Comparison of ENCODE assay signal across 15 cellular contexts in genomic region chr7:33750177-33750576, GRCh38.
DNase-seq lines count a peak whose midpoint lies in the region; ATAC-seq and TF ChIP-seq lines count a peak whose summit lies in the region.
"Had no signal": no experiment of that assay in that cellular context is flagged by ENCODE, and none has a peak within 500 bp of the region (broad histone marks: within the 10 kb centered on the region; RNA-seq: fewer than 3 reads in every experiment).

No MANE protein-coding gene starts in this region.

- H3K4me3 ChIP-seq in stomach (no peak overlapping the region), aorta (ENCODE audit: low read length in 2 of 2) (no peak overlapping the region)
- no peak overlapping the region for H3K4me3 ChIP-seq in effector memory CD4-positive, alpha-beta T cell (ENCODE audit: insufficient read depth, low read depth, low read length, poor library complexity, severe bottlenecking)

- no peaks in the 10 kb centered on the region for H3K27me3 ChIP-seq in stomach
- H3K27me3 ChIP-seq in effector memory CD4-positive, alpha-beta T cell (replicated peaks; ENCODE audit: control insufficient read depth, insufficient read depth, low read length, poor library complexity, severe bottlenecking): no peaks in the 10 kb centered on the region
- no peaks in the 10 kb centered on the region for H3K27me3 ChIP-seq in aorta (ENCODE audit: control insufficient read depth in 1 of 2, insufficient read depth in 2 of 2, low read length in 1 of 2)

- no peak for TF ChIP-seq CTCF in stomach (IDR thresholded peaks at IDR 0.05)

- ATAC-seq in GM21360 (IDR thresholded peaks at IDR 0.05; ENCODE audit: unreplicated experiment): peak; percentile 94
- peak; percentile 83 for ATAC-seq in HG03025 (IDR thresholded peaks at IDR 0.05; ENCODE audit: low FRiP score, unreplicated experiment)
- ATAC-seq in SK-N-SH treated with all-trans-retinoic acid at 6 μM for 48 hours: peak; percentile 56
- ATAC-seq in aorta (ENCODE audit: low FRiP score): no peak
- ATAC-seq: left cardiac atrium had no signal

- 57 to 93% (median 85%) methylated on average over 1 of the region's 1 CpG for WGBS in stomach, 5 donors
- 78 to 86% methylated on average over 1 of the region's 1 CpG for WGBS in aorta, 2 donors

- intact Hi-C loops in stomach (cut with DNase I; ENCODE audit: low total_unique reads): loop anchor here (10.0 kb wide), 2 partner anchors 145 to 175 kb away; no protein-coding TSS in a partner anchor
- intact Hi-C loops in aorta (cut with DNase I): loop anchor here in 1 of 2 donors (10.0 kb wide), 1 partner anchor 185 kb away; no protein-coding TSS in a partner anchor

- H3K4me1 ChIP-seq in stomach (peaks cover 0 to 1% (median 0%) of the 10 kb centered on the region in 4 donors), aorta (ENCODE audit: control insufficient read depth in 1 of 2, insufficient read depth in 2 of 2, low read length in 2 of 2) (no peaks in the 10 kb centered on the region)
- H3K4me1 ChIP-seq in effector memory CD4-positive, alpha-beta T cell (ENCODE audit: control insufficient read depth, insufficient read depth, low read length, poor library complexity, severe bottlenecking): no peaks in the 10 kb centered on the region

- no peaks in the 10 kb centered on the region for H3K36me3 ChIP-seq in stomach
- H3K36me3 ChIP-seq in effector memory CD4-positive, alpha-beta T cell (ENCODE audit: control insufficient read depth, insufficient read depth, low read length): no peaks in the 10 kb centered on the region
- H3K36me3 ChIP-seq in aorta (ENCODE audit: control insufficient read depth in 1 of 2, insufficient read depth in 2 of 2, low read length in 1 of 2): no peaks in the 10 kb centered on the region

- TF ChIP-seq POLR2A in stomach (IDR thresholded peaks at IDR 0.05): no peak

- TF ChIP-seq EP300 in stomach (IDR thresholded peaks at IDR 0.05): no peak

- no peak overlapping the region for H3K27ac ChIP-seq in stomach
- no peak overlapping the region for H3K27ac ChIP-seq in effector memory CD4-positive, alpha-beta T cell (ENCODE audit: insufficient read depth, low read length, poor library complexity, severe bottlenecking)
- H3K27ac ChIP-seq in aorta (ENCODE audit: low read depth in 1 of 2, low read length in 2 of 2): no peak overlapping the region
- H3K27ac ChIP-seq: epithelial cell of prostate had no signal

- H3K9me3 ChIP-seq in stomach (no peaks in the 10 kb centered on the region), aorta (ENCODE audit: control insufficient read depth, low read length) (no peaks in the 10 kb centered on the region)
- no peaks in the 10 kb centered on the region for H3K9me3 ChIP-seq in effector memory CD4-positive, alpha-beta T cell (ENCODE audit: control insufficient read depth, low read length)

- DNase-seq in EL: peak; percentile 64
- no peak for DNase-seq in stomach
- no peak for DNase-seq in effector memory CD4-positive, alpha-beta T cell
- no peak for DNase-seq in hypothalamus (lab: John Stamatoyannopoulos, UW)
- no peak for DNase-seq in aorta
- DNase-seq: GDM1, H7, left cardiac atrium, NCI-H510A, occipital lobe, SW 1271 had no signal

TF ChIP-seq in SK-N-SH treated with all-trans-retinoic acid at 6 μM for 48 hours, 23 proteins besides CTCF, POLR2A, EP300 and RAD21:
- TF ChIP-seq BACH2 (CRISPR knock-in tag; IDR thresholded peaks at IDR 0.05; ENCODE audit: borderline replicate concordance): no peak
- TF ChIP-seq ZNF565 (CRISPR knock-in tag; conservative IDR thresholded peaks at IDR 0.05; ENCODE audit: low read depth): no peak
- TF ChIP-seq PATZ1 (CRISPR knock-in tag; IDR thresholded peaks at IDR 0.05; ENCODE audit: borderline replicate concordance): no peak
- no peak for TF ChIP-seq ZFP30 (CRISPR knock-in tag; IDR thresholded peaks at IDR 0.05)
- TF ChIP-seq PPARA (CRISPR knock-in tag; IDR thresholded peaks at IDR 0.05; ENCODE audit: borderline replicate concordance): no peak
- no peak for TF ChIP-seq ZFP3 (CRISPR knock-in tag; IDR thresholded peaks at IDR 0.05)
- TF ChIP-seq ZNF70 (CRISPR knock-in tag; IDR thresholded peaks at IDR 0.05): no peak
- TF ChIP-seq TOX (CRISPR knock-in tag; IDR thresholded peaks at IDR 0.05; ENCODE audit: borderline replicate concordance): no peak
- TF ChIP-seq POU6F1 (CRISPR knock-in tag; IDR thresholded peaks at IDR 0.05; ENCODE audit: borderline replicate concordance, low read depth): no peak
- no peak for TF ChIP-seq ARNTL (CRISPR knock-in tag; IDR thresholded peaks at IDR 0.05; ENCODE audit: borderline replicate concordance, low read depth)
- no peak for TF ChIP-seq ESRRG (CRISPR knock-in tag; IDR thresholded peaks at IDR 0.05)
- TF ChIP-seq ZC3H10 (CRISPR knock-in tag; IDR thresholded peaks at IDR 0.05): no peak
- no peak for TF ChIP-seq ZNF8 (CRISPR knock-in tag; IDR thresholded peaks at IDR 0.05)
- no peak for TF ChIP-seq OSR1 (CRISPR knock-in tag; IDR thresholded peaks at IDR 0.05)
- TF ChIP-seq CSRNP3 (CRISPR knock-in tag; IDR thresholded peaks at IDR 0.05): no peak
- no peak for TF ChIP-seq RARB (CRISPR knock-in tag; IDR thresholded peaks at IDR 0.05)
- TF ChIP-seq ISL1 (CRISPR knock-in tag; IDR thresholded peaks at IDR 0.05): no peak
- TF ChIP-seq SNAI2 (CRISPR knock-in tag; IDR thresholded peaks at IDR 0.05): no peak
- TF ChIP-seq TSHZ2 (CRISPR knock-in tag; IDR thresholded peaks at IDR 0.05): no peak
TF ChIP-seq in SK-N-SH treated with all-trans-retinoic acid at 6 μM for 48 hours: peak in this region for 0.
